In genomic region chr12:51421266-51421884, GRCh38 we compare ENCODE assay signal across 8 cellular contexts.
DNase-seq lines count a peak whose midpoint lies in the region; ATAC-seq and TF ChIP-seq lines count a peak whose summit lies in the region.

No MANE protein-coding gene starts in this region.

- DNase-seq in DMS153 (lab: John Stamatoyannopoulos, UW) (peak; percentile 80), HuH-7 (ENCODE audit: low spot score) (peak; percentile 73), NOMO-1 treated with DMSO at 0.1 percent for 48 hours (lab: John Stamatoyannopoulos, UW; ENCODE audit: unreplicated experiment) (peak; percentile 68), germinal center (ENCODE audit: low spot score) (peak; percentile 44), posterior cingulate gyrus (peak in 7 of 10 donors; percentile 21 to 92 (median 62))
- DNase-seq in activated naive CD4-positive, alpha-beta T cell treated with Interleukin-2 at 50 U/mL for 16 hours: peak; percentile 20

- intact Hi-C loops in posterior cingulate gyrus (cut with DNase I): loop anchor here (1.0 to 2.0 kb wide), 2 partner anchors 111 to 403 kb away; no protein-coding TSS in a partner anchor

- ATAC-seq in GM19452 (IDR thresholded peaks at IDR 0.05; ENCODE audit: unreplicated experiment) (no peak), GM18505 (IDR thresholded peaks at IDR 0.05; ENCODE audit: unreplicated experiment) (no peak)

- no peak for TF ChIP-seq POLR2A in GM18505 (IDR thresholded peaks at IDR 0.05; ENCODE audit: borderline replicate concordance, extremely low read depth, insufficient read depth, insufficient read length)

Comparison
In these comparisons a context has a peak if more than half of its experiments do, and no peak if none do; other contexts are left out.
1. DNase-seq: peak in every context shown above with its lines; median percentile 80 in DMS153; 73 in HuH-7; 68 in NOMO-1 treated with DMSO at 0.1 percent for 48 hours; 62 in posterior cingulate gyrus; 44 in germinal center; 20 in activated naive CD4-positive, alpha-beta T cell treated with Interleukin-2 at 50 U/mL for 16 hours.